38 cellular contexts compared by ENCODE assay signal in the genomic region with DNA sequence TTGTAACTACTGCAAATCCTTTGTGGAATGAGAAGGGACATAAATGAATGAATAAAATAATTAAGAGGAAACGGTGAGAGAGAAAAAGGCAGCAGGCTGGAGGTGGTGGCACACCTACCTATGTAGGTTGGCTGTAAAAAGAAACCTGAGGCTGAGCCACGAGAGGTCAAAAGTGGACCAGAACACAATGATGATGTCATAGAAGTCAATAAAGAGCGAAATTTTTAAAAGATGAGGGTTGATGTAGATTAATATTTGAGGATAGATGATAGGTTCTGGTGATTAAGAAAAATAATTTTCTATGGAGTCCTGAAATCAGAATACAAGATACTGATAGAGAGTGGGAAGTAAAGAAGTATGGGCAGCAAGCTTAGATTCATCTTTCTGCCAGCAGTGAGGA. TPM values are rescaled to one million over a fixed set of nuclear protein-coding genes. Genes with fewer than 3 reads are reported as not detected.
"Had no signal": no experiment of that assay in that cellular context is flagged by ENCODE, and none has a peak within 500 bp of the region (broad histone marks: within the 10 kb centered on the region; RNA-seq: fewer than 3 reads in every experiment).

No MANE protein-coding gene starts in this region.

- H3K4me3 ChIP-seq: MG63 had no signal

- H3K36me3 ChIP-seq: MG63 had no signal

- H3K27me3 ChIP-seq: MG63 had no signal

- H3K9me3 ChIP-seq: MG63 had no signal

- DNase-seq: Karpas-422, Kasumi-1, MG63, MM.1S, MV-4-11, NCI-H1048, NCI-H1092, NCI-H1092 treated with DMSO at 0.1 percent for 48 hours, NCI-H1105, NCI-H1105 treated with DMSO at 0.1 percent for 48 hours, NCI-H1417, NCI-H1417 treated with DMSO at 0.1 percent for 48 hours, NCI-H1436, NCI-H1436 treated with DMSO at 0.1 percent for 48 hours, NCI-H146, NCI-H1694, NCI-H1694 treated with DMSO at 0.1 percent for 48 hours, NCI-H187, NCI-H187 treated with DMSO at 0.1 percent for 48 hours, NCI-H1930, NCI-H2029, NCI-H2029 treated with DMSO at 0.1 percent for 48 hours, NCI-H2081, NCI-H2081 treated with DMSO at 0.1 percent for 48 hours, NCI-H2107, NCI-H2171, NCI-H2171 treated with DMSO at 0.1 percent for 48 hours, NCI-H2227 treated with DMSO at 0.1 percent for 48 hours, NCI-H226, NCI-H345, NCI-H446, NCI-H446 treated with DMSO at 0.1 percent for 48 hours, NCI-H510A, NCI-H510A treated with DMSO at 0.1 percent for 48 hours had no signal

RNA-seq across cellular contexts. Expression of gene TRPC5OS, which starts 1.7 kb away (rescaled TPM):
- total RNA-seq: LHCN-M2, M059J, MCF 10A, NCI-H460 had no signal
